ENCODE assay signal across 8 cellular contexts in genomic region chr4:2754848-2755820, GRCh38. TPM values are rescaled to one million over a fixed set of nuclear protein-coding genes. Genes with fewer than 3 reads are reported as not detected.
DNase-seq lines count a peak whose midpoint lies in the region; ATAC-seq and TF ChIP-seq lines count a peak whose summit lies in the region.

No MANE protein-coding gene starts in this region.

- peaks cover 56% of the 10 kb centered on the region for H3K79me2 ChIP-seq in GM23248 (ENCODE audit: insufficient read depth)

- no peaks in the 10 kb centered on the region; the same call in 1 of the 2 replicates for H3K4me1 ChIP-seq in GM23248 (ENCODE audit: insufficient read depth)
- H3K4me1 ChIP-seq in right atrium auricular region = peaks cover 0 to 37% of the 10 kb centered on the region in 2 donors
- H3K4me1 ChIP-seq in skeletal muscle tissue (ENCODE audit: control insufficient read depth in 3 of 3, insufficient read depth in 3 of 3, low read length in 3 of 3) = peaks cover 14 to 27% (median 17%) of the 10 kb centered on the region in 3 donors

- in situ Hi-C loops in GM23248 (cut with MboI) = no loop called here

- peaks cover 19% of the 10 kb centered on the region for H3K4me1 Mint-ChIP-seq in WTC11

- no peaks in the 10 kb centered on the region for H3F3A ChIP-seq in GM23248 (ENCODE audit: insufficient read depth)

- H3K4me3 Mint-ChIP-seq in WTC11 = peak overlapping the region; percentile 73

- H3K4me3 ChIP-seq in GM23248 = peak overlapping the region; percentile 75
- peak overlapping the region; percentile 64 to 86 for H3K4me3 ChIP-seq in right atrium auricular region
- H3K4me3 ChIP-seq in skeletal muscle tissue (ENCODE audit: low read length in 3 of 3) = peak overlapping the region; percentile 59 to 89 (median 83)

- CTCF ChIA-PET in WTC11 (lab: Charles Lee) = interaction anchor here (0.9 to 1.5 kb wide), 5 partner anchors 10 to 286 kb away, joined by 5 to 10 read pairs (median 5); partner anchors contain the start of gene RNF4

- H3K4me2 ChIP-seq in GM23248 (ENCODE audit: unreplicated experiment) = peak overlapping the region; percentile 72

- H3K36me3 ChIP-seq in GM23248 (ENCODE audit: low read depth) (no peaks in the 10 kb centered on the region), right atrium auricular region (no peaks in the 10 kb centered on the region), skeletal muscle tissue (ENCODE audit: control insufficient read depth in 3 of 3, insufficient read depth in 3 of 3, low read length in 3 of 3) (no peaks in the 10 kb centered on the region)

- no peaks in the 10 kb centered on the region for H3K27me3 ChIP-seq in GM23248 (replicated peaks; ENCODE audit: insufficient read depth)
- no peaks in the 10 kb centered on the region for H3K27me3 ChIP-seq in right atrium auricular region
- no peaks in the 10 kb centered on the region for H3K27me3 ChIP-seq in skeletal muscle tissue (ENCODE audit: control insufficient read depth in 3 of 3, insufficient read depth in 3 of 3, low read length in 3 of 3)

- no peaks in the 10 kb centered on the region for H3K27me3 Mint-ChIP-seq in WTC11 (ENCODE audit: low read depth)

- H3K9me3 ChIP-seq in GM23248 (ENCODE audit: low read depth) = no peaks in the 10 kb centered on the region
- no peaks in the 10 kb centered on the region for H3K9me3 ChIP-seq in right atrium auricular region
- H3K9me3 ChIP-seq in skeletal muscle tissue (ENCODE audit: control insufficient read depth in 3 of 3, low read length in 3 of 3) = no peaks in the 10 kb centered on the region

- no peak for ATAC-seq in WTC11
- ATAC-seq in HG02981 (IDR thresholded peaks at IDR 0.05; ENCODE audit: unreplicated experiment) = no peak

- H3K9ac ChIP-seq in GM23248 (peak overlapping the region; percentile 80), skeletal muscle tissue (ENCODE audit: low read depth in 1 of 3, low read length in 3 of 3) (peak overlapping the region; percentile 77 to 87 (median 86))

- peak overlapping the region; percentile 32 for H3K27ac Mint-ChIP-seq in WTC11

- WGBS in GM23248 (ENCODE audit: low coverage in 1 of 2, low lambda C conversion rate in 2 of 2, missing lambda C conversion rate in 2 of 2), 2 experiments = 62 to 77% methylated on average over 17 to 23 of the region's 23 CpGs

- H3K9me2 ChIP-seq in GM23248 (ENCODE audit: insufficient read depth) = no peaks in the 10 kb centered on the region

- DNase-seq in GM23248 = no peak
- DNase-seq in WTC11 (ENCODE audit: low spot score) = no peak
- DNase-seq in right atrium auricular region (ENCODE audit: low spot score) = no peak
- DNase-seq in DMS53 (lab: John Stamatoyannopoulos, UW) = no peak
- no peak for DNase-seq in NCI-H748 (lab: John Stamatoyannopoulos, UW; ENCODE audit: unreplicated experiment)
- no peak for DNase-seq in amniotic stem cell (lab: John Stamatoyannopoulos, UW)

- H3K36me3 Mint-ChIP-seq in WTC11 = 0 out of 2 replicates have a peak, but pooled peaks cover 2% of the 10 kb centered on the region

- POLR2A ChIA-PET in WTC11 (lab: Charles Lee) = no interaction called here

- H4K20me1 ChIP-seq in GM23248 (ENCODE audit: insufficient read depth) = no peaks in the 10 kb centered on the region

- no peak overlapping the region for H3K27ac ChIP-seq in GM23248
- H3K27ac ChIP-seq in right atrium auricular region = peak overlapping the region; percentile 79 to 83
- peak overlapping the region; percentile 69 for H3K27ac ChIP-seq in skeletal muscle tissue (ENCODE audit: low read depth, low read length)

- TF ChIP-seq CTCF in WTC11 (IDR thresholded peaks at IDR 0.05) (no peak), right atrium auricular region (IDR thresholded peaks at IDR 0.05) (no peak)

- no peak overlapping the region for H2AFZ ChIP-seq in GM23248

- no peaks in the 10 kb centered on the region for H3K9me3 Mint-ChIP-seq in WTC11

TF ChIP-seq in WTC11, 78 proteins besides CTCF, POLR2A, EP300 and RAD21 (continues in another document):
- TF ChIP-seq ZBTB43 (CRISPR knock-in tag; IDR thresholded peaks at IDR 0.05) = no peak
- no peak for TF ChIP-seq USF2 (CRISPR knock-in tag; IDR thresholded peaks at IDR 0.05)
- TF ChIP-seq ZMAT4 (CRISPR knock-in tag; IDR thresholded peaks at IDR 0.05) = no peak
- no peak for TF ChIP-seq SMAD4 (CRISPR knock-in tag; IDR thresholded peaks at IDR 0.05)
- TF ChIP-seq USF1 (CRISPR knock-in tag; IDR thresholded peaks at IDR 0.05) = no peak
- TF ChIP-seq ZNF396 (CRISPR knock-in tag; IDR thresholded peaks at IDR 0.05; ENCODE audit: borderline replicate concordance) = no peak
- no peak for TF ChIP-seq E2F1 (CRISPR knock-in tag; IDR thresholded peaks at IDR 0.05)
- TF ChIP-seq TEAD1 (CRISPR knock-in tag; IDR thresholded peaks at IDR 0.05) = no peak
- no peak for TF ChIP-seq ZNF138 (CRISPR knock-in tag; conservative IDR thresholded peaks at IDR 0.05)
- no peak for TF ChIP-seq JAZF1 (CRISPR knock-in tag; IDR thresholded peaks at IDR 0.05)
- TF ChIP-seq ZSCAN18 (CRISPR knock-in tag; IDR thresholded peaks at IDR 0.05) = no peak
- TF ChIP-seq CBFB (CRISPR knock-in tag; IDR thresholded peaks at IDR 0.05; ENCODE audit: low read depth) = no peak
- no peak for TF ChIP-seq RELA (CRISPR knock-in tag; IDR thresholded peaks at IDR 0.05; ENCODE audit: borderline replicate concordance)

RNA-seq across cellular contexts. Expression of gene TNIP2, which starts 1.0 kb away (rescaled TPM):
- total RNA-seq in GM23248 (2014; rRNA removed; shearing (Covaris generic)) = 55.2 and 64.6 TPM in 2 replicates
- polyA plus RNA-seq in GM23248 (2016; fragmentation: Nextera tagmentation; extraction: Ambion mirVana) = 40.6 and 41.0 TPM in 2 replicates
- total RNA-seq in WTC11 (2021) = 39.3 to 44.4 TPM (median 41.5 TPM) in 3 replicates
- 10 to 100 TPM; 28.0 to 45.8 TPM for total RNA-seq in right atrium auricular region
- total RNA-seq in skeletal muscle tissue = 14.6 TPM

RNA-seq across cellular contexts. Expression of gene SH3BP2, which starts 37.8 kb away (rescaled TPM):
- 31.2 and 46.3 TPM in 2 replicates for total RNA-seq in GM23248 (2014; rRNA removed; shearing (Covaris generic))
- polyA plus RNA-seq in GM23248 (2016; fragmentation: Nextera tagmentation; extraction: Ambion mirVana) = 19.1 and 20.9 TPM in 2 replicates
- total RNA-seq in WTC11 (2021) (43.2 to 49.1 TPM (median 44.5 TPM) in 3 replicates), right atrium auricular region (10 to 100 TPM; 20.1 to 25.2 TPM), skeletal muscle tissue (7.8 TPM)
